ENCODE assay signal across 8 cellular contexts in the genomic region with DNA sequence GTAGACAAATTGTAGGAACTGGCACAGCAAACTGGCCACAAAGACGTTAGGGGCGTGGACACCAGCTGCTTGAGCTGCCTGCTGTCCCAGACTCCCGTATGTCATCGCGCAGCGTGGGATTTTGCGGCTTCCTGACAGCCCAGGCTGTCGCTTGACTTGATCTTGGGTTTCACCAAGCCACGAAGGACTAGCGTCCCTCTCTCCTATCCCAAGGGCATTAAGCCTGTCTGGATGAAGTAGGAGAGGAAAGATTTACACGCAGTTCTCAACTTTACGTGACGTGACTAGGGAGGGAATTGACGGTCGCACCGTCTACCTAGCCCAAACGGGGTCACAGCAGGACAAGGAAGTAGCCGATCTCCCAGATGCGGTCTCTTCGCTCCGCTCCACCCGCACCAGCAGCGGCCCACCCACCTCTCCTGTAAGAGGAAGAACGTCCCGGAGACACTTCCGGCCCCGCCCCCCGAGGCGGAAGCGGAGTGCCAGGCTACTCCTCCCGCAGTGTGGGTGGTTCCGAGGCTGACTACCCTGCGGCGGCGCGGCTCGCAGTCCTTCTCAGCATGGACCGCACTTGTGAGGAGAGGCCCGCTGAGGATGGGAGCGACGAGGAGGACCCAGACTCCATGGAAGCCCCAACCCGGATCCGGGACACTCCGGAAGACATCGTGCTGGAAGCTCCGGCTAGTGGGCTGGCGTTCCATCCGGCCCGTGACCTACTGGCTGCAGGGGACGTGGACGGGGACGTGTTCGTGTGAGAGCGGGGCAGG. TPM values are rescaled to one million over a fixed set of nuclear protein-coding genes. Genes with fewer than 3 reads are reported as not detected.
DNase-seq lines count a peak whose midpoint lies in the region; ATAC-seq and TF ChIP-seq lines count a peak whose summit lies in the region.

A gene with protein sequence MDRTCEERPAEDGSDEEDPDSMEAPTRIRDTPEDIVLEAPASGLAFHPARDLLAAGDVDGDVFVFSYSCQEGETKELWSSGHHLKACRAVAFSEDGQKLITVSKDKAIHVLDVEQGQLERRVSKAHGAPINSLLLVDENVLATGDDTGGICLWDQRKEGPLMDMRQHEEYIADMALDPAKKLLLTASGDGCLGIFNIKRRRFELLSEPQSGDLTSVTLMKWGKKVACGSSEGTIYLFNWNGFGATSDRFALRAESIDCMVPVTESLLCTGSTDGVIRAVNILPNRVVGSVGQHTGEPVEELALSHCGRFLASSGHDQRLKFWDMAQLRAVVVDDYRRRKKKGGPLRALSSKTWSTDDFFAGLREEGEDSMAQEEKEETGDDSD (plus strand): TSS at position 552 of the 767 bp plus-strand sequence. CDS start 9 bp downstream, at position 561.

- H3K9me3 Mint-ChIP-seq in HFFc6, result no peaks in the 10 kb centered on the region
- H3K9me3 Mint-ChIP-seq in activated naive CD4-positive, alpha-beta T cell treated with anti-CD3 and anti-CD28 coated beads, Interleukin-2, amount 50 U/mL, for 72 hours, result peaks cover 0 to 4% of the 10 kb centered on the region in 2 donors

- peaks cover 68% of the 10 kb centered on the region for H3K36me3 Mint-ChIP-seq in HFFc6 (ENCODE audit: low read depth)
- peaks cover 43 to 53% of the 10 kb centered on the region in 2 donors for H3K36me3 Mint-ChIP-seq in activated naive CD4-positive, alpha-beta T cell treated with anti-CD3 and anti-CD28 coated beads, Interleukin-2, amount 50 U/mL, for 72 hours

- peaks cover 30% of the 10 kb centered on the region for H3K4me1 Mint-ChIP-seq in HFFc6 (ENCODE audit: low read depth)

- H3K4me3 ChIP-seq in NB4 (ENCODE audit: low read depth, low read length), result peak within 1 kb of the TSS; percentile 99

- peak within 1 kb of the TSS; percentile 84 for H3K27ac ChIP-seq in temporal lobe (ENCODE audit: low read depth, low read length)

- TF ChIP-seq POLR2A in NB4 (IDR thresholded peaks at IDR 0.05; ENCODE audit: extremely low read depth, insufficient read length), result peak; percentile 77

- no peak for TF ChIP-seq CTCF in HFFc6 (IDR thresholded peaks at IDR 0.05)
- TF ChIP-seq CTCF in NB4 (IDR thresholded peaks at IDR 0.05; ENCODE audit: low read depth, low read length), result no peak

- DNase-seq in GM04504 (ENCODE audit: low read depth) (peak; percentile 81), HFFc6 (peak; percentile 94), NB4 (ENCODE audit: low read depth) (peak; percentile 97), glomerular endothelial cell (ENCODE audit: extremely low read depth, low read depth, low spot score) (peak; percentile 41), occipital lobe (lab: John Stamatoyannopoulos, UW) (peak; percentile 91)
- DNase-seq in activated naive CD4-positive, alpha-beta T cell treated with anti-CD3 and anti-CD28 coated beads, Interleukin-2, amount 50 U/mL, for 72 hours (ENCODE audit: low spot score in 2 of 2), result peak; percentile 94 to 96

- ATAC-seq in SK-N-SH treated with all-trans-retinoic acid at 6 μM for 48 hours, result peak; percentile 99
- peak; percentile 97 to 98 for ATAC-seq in activated naive CD4-positive, alpha-beta T cell treated with anti-CD3 and anti-CD28 coated beads, Interleukin-2, amount 50 U/mL, for 72 hours

- no peaks in the 10 kb centered on the region for H3K27me3 Mint-ChIP-seq in HFFc6 (ENCODE audit: insufficient read depth)

- H3K27ac Mint-ChIP-seq in HFFc6, result peak within 1 kb of the TSS; percentile 99
- H3K27ac Mint-ChIP-seq in activated naive CD4-positive, alpha-beta T cell treated with anti-CD3 and anti-CD28 coated beads, Interleukin-2, amount 50 U/mL, for 72 hours, result peak within 1 kb of the TSS; percentile 95 to 99

- peak within 1 kb of the TSS; percentile 99 for H3K4me3 Mint-ChIP-seq in HFFc6

TF ChIP-seq in SK-N-SH treated with all-trans-retinoic acid at 6 μM for 48 hours, 23 proteins besides CTCF, POLR2A, EP300 and RAD21 (continues in another document):
- TF ChIP-seq TCF4 (CRISPR knock-in tag; IDR thresholded peaks at IDR 0.05; ENCODE audit: borderline replicate concordance) (no peak), ZNF8 (CRISPR knock-in tag; IDR thresholded peaks at IDR 0.05) (no peak), ESRRG (CRISPR knock-in tag; IDR thresholded peaks at IDR 0.05) (no peak), OSR1 (CRISPR knock-in tag; IDR thresholded peaks at IDR 0.05) (no peak), ZNF565 (CRISPR knock-in tag; conservative IDR thresholded peaks at IDR 0.05; ENCODE audit: low read depth) (no peak), CSDC2 (CRISPR knock-in tag; IDR thresholded peaks at IDR 0.05) (no peak), PPARA (CRISPR knock-in tag; IDR thresholded peaks at IDR 0.05; ENCODE audit: borderline replicate concordance) (no peak), ISL1 (CRISPR knock-in tag; IDR thresholded peaks at IDR 0.05) (no peak), ZC3H10 (CRISPR knock-in tag; IDR thresholded peaks at IDR 0.05) (no peak), GLIS3 (CRISPR knock-in tag; IDR thresholded peaks at IDR 0.05) (no peak), TOX (CRISPR knock-in tag; IDR thresholded peaks at IDR 0.05; ENCODE audit: borderline replicate concordance) (no peak), ZNF70 (CRISPR knock-in tag; IDR thresholded peaks at IDR 0.05) (no peak), ZFP3 (CRISPR knock-in tag; IDR thresholded peaks at IDR 0.05) (no peak)
- TF ChIP-seq, protein P1, sequence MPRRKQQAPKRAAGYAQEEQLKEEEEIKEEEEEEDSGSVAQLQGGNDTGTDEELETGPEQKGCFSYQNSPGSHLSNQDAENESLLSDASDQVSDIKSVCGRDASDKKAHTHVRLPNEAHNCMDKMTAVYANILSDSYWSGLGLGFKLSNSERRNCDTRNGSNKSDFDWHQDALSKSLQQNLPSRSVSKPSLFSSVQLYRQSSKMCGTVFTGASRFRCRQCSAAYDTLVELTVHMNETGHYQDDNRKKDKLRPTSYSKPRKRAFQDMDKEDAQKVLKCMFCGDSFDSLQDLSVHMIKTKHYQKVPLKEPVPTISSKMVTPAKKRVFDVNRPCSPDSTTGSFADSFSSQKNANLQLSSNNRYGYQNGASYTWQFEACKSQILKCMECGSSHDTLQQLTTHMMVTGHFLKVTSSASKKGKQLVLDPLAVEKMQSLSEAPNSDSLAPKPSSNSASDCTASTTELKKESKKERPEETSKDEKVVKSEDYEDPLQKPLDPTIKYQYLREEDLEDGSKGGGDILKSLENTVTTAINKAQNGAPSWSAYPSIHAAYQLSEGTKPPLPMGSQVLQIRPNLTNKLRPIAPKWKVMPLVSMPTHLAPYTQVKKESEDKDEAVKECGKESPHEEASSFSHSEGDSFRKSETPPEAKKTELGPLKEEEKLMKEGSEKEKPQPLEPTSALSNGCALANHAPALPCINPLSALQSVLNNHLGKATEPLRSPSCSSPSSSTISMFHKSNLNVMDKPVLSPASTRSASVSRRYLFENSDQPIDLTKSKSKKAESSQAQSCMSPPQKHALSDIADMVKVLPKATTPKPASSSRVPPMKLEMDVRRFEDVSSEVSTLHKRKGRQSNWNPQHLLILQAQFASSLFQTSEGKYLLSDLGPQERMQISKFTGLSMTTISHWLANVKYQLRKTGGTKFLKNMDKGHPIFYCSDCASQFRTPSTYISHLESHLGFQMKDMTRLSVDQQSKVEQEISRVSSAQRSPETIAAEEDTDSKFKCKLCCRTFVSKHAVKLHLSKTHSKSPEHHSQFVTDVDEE (CRISPR knock-in tag; IDR thresholded peaks at IDR 0.05), result no peak
- TF ChIP-seq, protein P2, sequence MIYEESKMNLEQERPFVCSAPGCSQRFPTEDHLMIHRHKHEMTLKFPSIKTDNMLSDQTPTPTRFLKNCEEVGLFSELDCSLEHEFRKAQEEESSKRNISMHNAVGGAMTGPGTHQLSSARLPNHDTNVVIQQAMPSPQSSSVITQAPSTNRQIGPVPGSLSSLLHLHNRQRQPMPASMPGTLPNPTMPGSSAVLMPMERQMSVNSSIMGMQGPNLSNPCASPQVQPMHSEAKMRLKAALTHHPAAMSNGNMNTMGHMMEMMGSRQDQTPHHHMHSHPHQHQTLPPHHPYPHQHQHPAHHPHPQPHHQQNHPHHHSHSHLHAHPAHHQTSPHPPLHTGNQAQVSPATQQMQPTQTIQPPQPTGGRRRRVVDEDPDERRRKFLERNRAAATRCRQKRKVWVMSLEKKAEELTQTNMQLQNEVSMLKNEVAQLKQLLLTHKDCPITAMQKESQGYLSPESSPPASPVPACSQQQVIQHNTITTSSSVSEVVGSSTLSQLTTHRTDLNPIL (CRISPR knock-in tag; IDR thresholded peaks at IDR 0.05; ENCODE audit: low read depth), result no peak
- TF ChIP-seq, protein P3, sequence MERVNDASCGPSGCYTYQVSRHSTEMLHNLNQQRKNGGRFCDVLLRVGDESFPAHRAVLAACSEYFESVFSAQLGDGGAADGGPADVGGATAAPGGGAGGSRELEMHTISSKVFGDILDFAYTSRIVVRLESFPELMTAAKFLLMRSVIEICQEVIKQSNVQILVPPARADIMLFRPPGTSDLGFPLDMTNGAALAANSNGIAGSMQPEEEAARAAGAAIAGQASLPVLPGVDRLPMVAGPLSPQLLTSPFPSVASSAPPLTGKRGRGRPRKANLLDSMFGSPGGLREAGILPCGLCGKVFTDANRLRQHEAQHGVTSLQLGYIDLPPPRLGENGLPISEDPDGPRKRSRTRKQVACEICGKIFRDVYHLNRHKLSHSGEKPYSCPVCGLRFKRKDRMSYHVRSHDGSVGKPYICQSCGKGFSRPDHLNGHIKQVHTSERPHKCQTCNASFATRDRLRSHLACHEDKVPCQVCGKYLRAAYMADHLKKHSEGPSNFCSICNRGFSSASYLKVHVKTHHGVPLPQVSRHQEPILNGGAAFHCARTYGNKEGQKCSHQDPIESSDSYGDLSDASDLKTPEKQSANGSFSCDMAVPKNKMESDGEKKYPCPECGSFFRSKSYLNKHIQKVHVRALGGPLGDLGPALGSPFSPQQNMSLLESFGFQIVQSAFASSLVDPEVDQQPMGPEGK (CRISPR knock-in tag; IDR thresholded peaks at IDR 0.05; ENCODE audit: borderline replicate concordance), result no peak

RNA-seq across cellular contexts. Expression of the gene that starts here (rescaled TPM):
- total RNA-seq in HFFc6 (2021; fragmentation: NEBNext Ultra II Directional; extraction: Animal tissue kit (Norgen Biotek cat#: 25700)), result 10 to 100 TPM; 23.7 to 28.3 (median 25.8) TPM
- total RNA-seq in activated naive CD4-positive, alpha-beta T cell treated with anti-CD3 and anti-CD28 coated beads, Interleukin-2, amount 50 U/mL, for 72 hours, result 10 to 100 TPM; 32.5 to 36.3 TPM
- total RNA-seq in glomerular endothelial cell (20.5 and 21.3 TPM in 2 replicates), occipital lobe (14.2 TPM), temporal lobe (11.8 TPM)

Comparison
In these comparisons a context has a peak if more than half of its experiments do, and no peak if none do; other contexts are left out.
1. Peak in every context shown above with its lines: DNase-seq, ATAC-seq, H3K4me3 ChIP-seq and H3K27ac ChIP-seq.
2. DNase-seq: peak in every context shown above with its lines; median percentile 97 in NB4; 95 in activated naive CD4-positive, alpha-beta T cell treated with anti-CD3 and anti-CD28 coated beads, Interleukin-2, amount 50 U/mL, for 72 hours; 94 in HFFc6; 91 in occipital lobe; 81 in GM04504; 41 in glomerular endothelial cell.